In the genomic region with DNA sequence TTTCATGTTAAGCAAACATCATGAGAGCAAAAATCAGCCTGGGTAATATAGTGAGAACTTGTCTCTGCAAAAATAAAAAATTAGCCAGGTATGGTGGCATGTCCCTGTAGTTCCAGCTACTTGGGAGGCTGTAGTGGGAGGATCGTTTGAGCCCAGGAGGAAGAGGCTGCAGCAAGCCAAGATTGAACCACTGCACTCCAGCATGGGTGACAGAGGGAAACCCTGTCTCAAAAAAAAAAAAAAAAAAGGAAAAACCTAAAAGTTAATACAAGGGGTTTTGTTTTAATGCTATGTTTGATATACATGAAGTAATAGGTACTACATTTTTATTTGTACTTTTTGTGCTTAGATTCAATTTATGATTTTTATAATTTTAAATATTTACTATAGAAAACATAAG, we compare ENCODE assay signal across 18 cellular contexts.
A peak's percentile ranks its signal among the peaks of the same experiment; 100 is the strongest.
DNase-seq lines count a peak whose midpoint lies in the region; ATAC-seq, FAIRE-seq and TF ChIP-seq lines count a peak whose summit lies in the region.
"Had no signal": no experiment of that assay in that cellular context is flagged by ENCODE, and none has a peak within 500 bp of the region (broad histone marks: within the 10 kb centered on the region; RNA-seq: fewer than 3 reads in every experiment).

No MANE protein-coding gene starts in this region.

- peaks cover 8% of the 10 kb centered on the region for H3K27me3 Mint-ChIP-seq in nephron (ENCODE audit: low read depth)
- H3K27me3 Mint-ChIP-seq: IgD-negative memory B cell had no signal

- no peaks in the 10 kb centered on the region for H3K9me3 Mint-ChIP-seq in nephron
- H3K9me3 Mint-ChIP-seq: IgD-negative memory B cell had no signal

- H3K27me3 ChIP-seq in tibial artery: no peaks in the 10 kb centered on the region
- H3K27me3 ChIP-seq: MG63 had no signal

- DNase-seq in DMS79 (lab: John Stamatoyannopoulos, UW) (peak; percentile 1), DMS79 treated with DMSO at 0.1 percent for 48 hours (lab: John Stamatoyannopoulos, UW) (no peak), NCI-H69 (lab: John Stamatoyannopoulos, UW) (peak; percentile 23), tibial artery (no peak)
- DNase-seq: HCEC 1CT; Kasumi-1; NCI-H1048; NCI-H748 treated with DMSO at 0.1 percent for 48 hours; NK-92 treated with Interleukin-12 subunit alpha and Interleukin-12 subunit beta, amount 100 ng/mL, for 24 hours; Right ventricle myocardium superior had no signal

- H3K36me3 Mint-ChIP-seq in nephron (ENCODE audit: low read depth): no peaks in the 10 kb centered on the region

- H3K4me3 Mint-ChIP-seq in nephron: no peak overlapping the region
- H3K4me3 Mint-ChIP-seq: B cell, IgD-negative memory B cell had no signal

- intact Hi-C loops in tibial artery (cut with DNase I; ENCODE audit: low total_unique reads): no loop called here

- peak overlapping the region; percentile 28 to 92 (median 76) for H3K27ac Mint-ChIP-seq in nephron
- H3K27ac Mint-ChIP-seq: B cell, IgD-negative memory B cell had no signal

- no peaks in the 10 kb centered on the region for H3K9me3 ChIP-seq in tibial artery
- H3K9me3 ChIP-seq: MG63 had no signal

- ATAC-seq in GM19395 (IDR thresholded peaks at IDR 0.05; ENCODE audit: unreplicated experiment) (no peak), GM18505 (IDR thresholded peaks at IDR 0.05; ENCODE audit: unreplicated experiment) (no peak)

- H3K4me1 ChIP-seq in tibial artery: peaks cover 0 to 14% (median 0%) of the 10 kb centered on the region in 4 donors

- TF ChIP-seq CTCF in nephron (IDR thresholded peaks at IDR 0.05; ENCODE audit: unreplicated experiment in 3 of 3) (no peak), tibial artery (IDR thresholded peaks at IDR 0.05) (no peak)

- no peak for TF ChIP-seq POLR2A in GM18505 (IDR thresholded peaks at IDR 0.05; ENCODE audit: borderline replicate concordance, extremely low read depth, insufficient read depth, insufficient read length)

- no peak overlapping the region for H3K27ac ChIP-seq in tibial artery
- H3K27ac ChIP-seq: 22Rv1 had no signal

- no peak overlapping the region for H3K4me3 ChIP-seq in tibial artery
- H3K4me3 ChIP-seq: MG63 had no signal

- peaks cover 17% of the 10 kb centered on the region for H3K4me1 Mint-ChIP-seq in nephron
- H3K4me1 Mint-ChIP-seq: B cell had no signal

- FAIRE-seq in endometrium (lab: Jason Lieb, UNC): peak; percentile 37

- no peaks in the 10 kb centered on the region for H3K36me3 ChIP-seq in tibial artery
- H3K36me3 ChIP-seq: MG63 had no signal

Comparison
In these comparisons a context has a peak if more than half of its experiments do, and no peak if none do; other contexts are left out.
1. DNase-seq: peak in DMS79 (single experiment) and NCI-H69 (single experiment); none in DMS79 treated with DMSO at 0.1 percent for 48 hours (single experiment) and tibial artery (0 of 2).